ENCODE assay signal across 20 cellular contexts in genomic region chr3:196803891-196804468, GRCh38.
DNase-seq lines count a peak whose midpoint lies in the region; ATAC-seq and TF ChIP-seq lines count a peak whose summit lies in the region.
"Had no signal": no experiment of that assay in that cellular context is flagged by ENCODE, and none has a peak within 500 bp of the region (broad histone marks: within the 10 kb centered on the region; RNA-seq: fewer than 3 reads in every experiment).

No MANE protein-coding gene starts in this region.

- peak; percentile 54 to 84 for ATAC-seq in activated naive CD4-positive, alpha-beta T cell treated with anti-CD3 and anti-CD28 coated beads, Interleukin-2, amount 50 U/mL, for 72 hours
- no peak for ATAC-seq in Panc1
- ATAC-seq in stimulated activated naive CD8-positive, alpha-beta T cell treated with anti-CD3 and anti-CD28 coated beads, Interleukin-15, amount 100 ng/mL, for 72 hours = peak; percentile 93
- ATAC-seq: gastroesophageal sphincter had no signal

- no peak for TF ChIP-seq CTCF in Panc1 (IDR thresholded peaks at IDR 0.05)

- peak overlapping the region in 1 of 2 donors; percentile 61 for H3K27ac Mint-ChIP-seq in activated naive CD4-positive, alpha-beta T cell treated with anti-CD3 and anti-CD28 coated beads, Interleukin-2, amount 50 U/mL, for 72 hours
- peak overlapping the region; percentile 80 for H3K27ac Mint-ChIP-seq in activated naive CD8-positive, alpha-beta T cell treated with anti-CD3 and anti-CD28 coated beads for 36 hours
- peak overlapping the region; percentile 39 to 79 for H3K27ac Mint-ChIP-seq in stimulated activated naive CD8-positive, alpha-beta T cell treated with anti-CD3 and anti-CD28 coated beads, Interleukin-15, amount 100 ng/mL, for 72 hours
- H3K27ac Mint-ChIP-seq: H9 had no signal

- peaks cover 8% of the 10 kb centered on the region for H3K4me1 ChIP-seq in Panc1 (ENCODE audit: control insufficient read depth, insufficient read depth, low read length)
- H3K4me1 ChIP-seq: gastroesophageal sphincter, testis, vagina had no signal

- no peaks in the 10 kb centered on the region for H3K9me3 ChIP-seq in Panc1 (ENCODE audit: control insufficient read depth, insufficient read depth, low read depth, low read length)
- H3K9me3 ChIP-seq: gastroesophageal sphincter, MG63, testis, vagina had no signal

- no peaks in the 10 kb centered on the region for H3K27me3 ChIP-seq in Panc1 (ENCODE audit: control insufficient read depth, insufficient read depth, low read length)
- H3K27me3 ChIP-seq: gastroesophageal sphincter, MG63, testis, vagina had no signal

- H3K27ac ChIP-seq in Panc1 (ENCODE audit: low read length) = no peak overlapping the region
- H3K27ac ChIP-seq: gastroesophageal sphincter, testis, vagina had no signal

- TSS peak; percentile 39 for BruUV-seq in Panc1 (replicated peaks; lab: Mats Ljungman, UMichigan)

- H3K36me3 ChIP-seq in Panc1 (ENCODE audit: control insufficient read depth, insufficient read depth, low read length) = peaks cover 29% of the 10 kb centered on the region

- no peaks in the 10 kb centered on the region for H3K9me3 Mint-ChIP-seq in activated naive CD4-positive, alpha-beta T cell treated with anti-CD3 and anti-CD28 coated beads, Interleukin-2, amount 50 U/mL, for 72 hours
- H3K9me3 Mint-ChIP-seq in activated naive CD8-positive, alpha-beta T cell treated with anti-CD3 and anti-CD28 coated beads for 36 hours = no peaks in the 10 kb centered on the region
- H3K9me3 Mint-ChIP-seq in stimulated activated naive CD8-positive, alpha-beta T cell treated with anti-CD3 and anti-CD28 coated beads, Interleukin-15, amount 100 ng/mL, for 72 hours = no peaks in the 10 kb centered on the region
- H3K9me3 Mint-ChIP-seq: brain; CD8-positive, alpha-beta memory T cell; H9 had no signal

- H3K4me3 Mint-ChIP-seq in activated naive CD8-positive, alpha-beta T cell treated with anti-CD3 and anti-CD28 coated beads for 36 hours = no peak overlapping the region
- peak overlapping the region in 1 of 2 donors; percentile 44 for H3K4me3 Mint-ChIP-seq in stimulated activated naive CD8-positive, alpha-beta T cell treated with anti-CD3 and anti-CD28 coated beads, Interleukin-15, amount 100 ng/mL, for 72 hours
- H3K4me3 Mint-ChIP-seq: brain; CD8-positive, alpha-beta memory T cell; H9 had no signal

- in situ Hi-C loops in Panc1 (cut with HindIII; ENCODE audit: low pct_unique_long_range_greater_than_20kb, low sequenced_read_pairs) = no loop called here

- H3K36me3 Mint-ChIP-seq in activated naive CD4-positive, alpha-beta T cell treated with anti-CD3 and anti-CD28 coated beads, Interleukin-2, amount 50 U/mL, for 72 hours = peaks cover 5 to 23% of the 10 kb centered on the region in 2 donors
- peaks cover 23% of the 10 kb centered on the region for H3K36me3 Mint-ChIP-seq in activated naive CD8-positive, alpha-beta T cell treated with anti-CD3 and anti-CD28 coated beads for 36 hours

- POLR2A ChIA-PET in Panc1 (lab: Charles Lee) = no interaction called here

- DNase-seq in activated naive CD4-positive, alpha-beta T cell treated with anti-CD3 and anti-CD28 coated beads, Interleukin-2, amount 50 U/mL, for 72 hours (ENCODE audit: low spot score in 2 of 2) = no peak
- no peak for DNase-seq in activated naive CD4-positive, alpha-beta T cell (lab: John Stamatoyannopoulos, UW)
- DNase-seq in Panc1 (ENCODE audit: low read depth, low spot score) = no peak
- no peak for DNase-seq in activated naive CD8-positive, alpha-beta T cell treated with anti-CD3 and anti-CD28 coated beads for 36 hours
- no peak for DNase-seq in stimulated activated naive CD8-positive, alpha-beta T cell treated with anti-CD3 and anti-CD28 coated beads, Interleukin-15, amount 100 ng/mL, for 72 hours
- no peak for DNase-seq in posterior vena cava (ENCODE audit: low spot score)
- DNase-seq in mesenteric fat pad (ENCODE audit: low spot score) = no peak
- DNase-seq: activated CD4-positive, CD25-positive, alpha-beta regulatory T cell treated with anti-CD3 and anti-CD28 coated beads, Interleukin-2, amount 50 U/mL, for 72 hours; effector CD8-positive, alpha-beta T cell; erythroblast; H9; MG63; NCI-H1417 treated with DMSO at 0.1 percent for 48 hours; NCI-H2107; NCI-H524; testis had no signal

- no peaks in the 10 kb centered on the region for H3K27me3 Mint-ChIP-seq in activated naive CD8-positive, alpha-beta T cell treated with anti-CD3 and anti-CD28 coated beads for 36 hours
- H3K27me3 Mint-ChIP-seq in stimulated activated naive CD8-positive, alpha-beta T cell treated with anti-CD3 and anti-CD28 coated beads, Interleukin-15, amount 100 ng/mL, for 72 hours = no peaks in the 10 kb centered on the region
- H3K27me3 Mint-ChIP-seq: brain; CD8-positive, alpha-beta memory T cell had no signal

- intact Hi-C loops in Panc1 (cut with micrococcal nuclease; ENCODE audit: unreplicated experiment) = no loop called here
- intact Hi-C loops in posterior vena cava (cut with DNase I) = no loop called here

- peaks cover 17% of the 10 kb centered on the region for H3K4me1 Mint-ChIP-seq in activated naive CD8-positive, alpha-beta T cell treated with anti-CD3 and anti-CD28 coated beads for 36 hours
- peaks cover 17% of the 10 kb centered on the region for H3K4me1 Mint-ChIP-seq in stimulated activated naive CD8-positive, alpha-beta T cell treated with anti-CD3 and anti-CD28 coated beads, Interleukin-15, amount 100 ng/mL, for 72 hours
- H3K4me1 Mint-ChIP-seq: brain had no signal

- no peak overlapping the region for H3K4me3 ChIP-seq in Panc1 (ENCODE audit: low read depth in 2 of 2, low read length in 2 of 2)
- H3K4me3 ChIP-seq: gastroesophageal sphincter, MG63, testis, vagina had no signal

- CTCF ChIA-PET in Panc1 (lab: Charles Lee) = no interaction called here
